ENCODE assay signal across 13 cellular contexts in genomic region chr2:119715409-119716295, GRCh38.
"Had no signal": no experiment of that assay in that cellular context is flagged by ENCODE, and none has a peak within 500 bp of the region (broad histone marks: within the 10 kb centered on the region; RNA-seq: fewer than 3 reads in every experiment).

No MANE protein-coding gene starts in this region.

- H3K4me3 ChIP-seq: prostate gland, tibial nerve had no signal

- H3K36me3 ChIP-seq: prostate gland, tibial nerve had no signal

- ATAC-seq: activated CD8-positive, alpha-beta memory T cell treated with anti-CD3 and anti-CD28 coated beads, Interleukin-2, amount 10 ng/mL, durations not matched to agents 7 days and 5 days; left cardiac atrium; naive thymus-derived CD8-positive, alpha-beta T cell had no signal

- DNase-seq: activated CD4-positive, alpha-beta T cell treated with anti-CD3 and anti-CD28 coated beads, Interleukin-2, amount 50 U/mL, for 48 hours; activated CD4-positive, CD25-positive, alpha-beta regulatory T cell treated with anti-CD3 and anti-CD28 coated beads, Interleukin-2, amount 50 U/mL, for 72 hours; activated CD8-positive, alpha-beta memory T cell treated with anti-CD3 and anti-CD28 coated beads, Interleukin-2, amount 10 ng/mL, durations not matched to agents 7 days and 5 days; activated gamma-delta T cell; activated T-cell treated with anti-CD3 and anti-CD28 coated beads, Interleukin-2, amount 50 U/mL, for 24 hours; immature natural killer cell; left cardiac atrium; naive thymus-derived CD8-positive, alpha-beta T cell; SW 1271 had no signal

- H3K4me1 Mint-ChIP-seq: naive thymus-derived CD8-positive, alpha-beta T cell had no signal

- H3K36me3 Mint-ChIP-seq: activated CD8-positive, alpha-beta memory T cell treated with anti-CD3 and anti-CD28 coated beads, Interleukin-2, amount 10 ng/mL, durations not matched to agents 7 days and 5 days; immature natural killer cell had no signal

- H3K27ac Mint-ChIP-seq: activated CD8-positive, alpha-beta memory T cell treated with anti-CD3 and anti-CD28 coated beads, Interleukin-2, amount 10 ng/mL, durations not matched to agents 7 days and 5 days; activated naive CD8-positive, alpha-beta T cell; activated T-cell treated with anti-CD3 and anti-CD28 coated beads, Interleukin-2, amount 50 U/mL, for 24 hours; dendritic cell treated with granulocyte-macrophage colony-stimulating factor and Interleukin-4, amounts not matched to agents 40 ng/mL and 50 ng/mL, for 4 days; naive thymus-derived CD8-positive, alpha-beta T cell had no signal

- H3K4me3 Mint-ChIP-seq: activated CD8-positive, alpha-beta memory T cell treated with anti-CD3 and anti-CD28 coated beads, Interleukin-2, amount 10 ng/mL, durations not matched to agents 7 days and 5 days; activated naive CD8-positive, alpha-beta T cell; activated T-cell treated with anti-CD3 and anti-CD28 coated beads, Interleukin-2, amount 50 U/mL, for 24 hours; dendritic cell treated with granulocyte-macrophage colony-stimulating factor and Interleukin-4, amounts not matched to agents 40 ng/mL and 50 ng/mL, for 4 days; immature natural killer cell; naive thymus-derived CD8-positive, alpha-beta T cell had no signal

- H3K27me3 Mint-ChIP-seq: activated naive CD8-positive, alpha-beta T cell; dendritic cell treated with granulocyte-macrophage colony-stimulating factor and Interleukin-4, amounts not matched to agents 40 ng/mL and 50 ng/mL, for 4 days had no signal

- H3K9me3 Mint-ChIP-seq: activated T-cell treated with anti-CD3 and anti-CD28 coated beads, Interleukin-2, amount 50 U/mL, for 24 hours; dendritic cell treated with granulocyte-macrophage colony-stimulating factor and Interleukin-4, amounts not matched to agents 40 ng/mL and 50 ng/mL, for 4 days; immature natural killer cell; naive thymus-derived CD8-positive, alpha-beta T cell had no signal

- H3K4me1 ChIP-seq: prostate gland, tibial nerve had no signal

- H3K9me3 ChIP-seq: prostate gland, tibial nerve had no signal

- H3K27ac ChIP-seq: prostate gland, tibial nerve had no signal

- H3K27me3 ChIP-seq: tibial nerve had no signal
